Comparison of ENCODE assay signal across 3 cellular contexts in the genomic region with DNA sequence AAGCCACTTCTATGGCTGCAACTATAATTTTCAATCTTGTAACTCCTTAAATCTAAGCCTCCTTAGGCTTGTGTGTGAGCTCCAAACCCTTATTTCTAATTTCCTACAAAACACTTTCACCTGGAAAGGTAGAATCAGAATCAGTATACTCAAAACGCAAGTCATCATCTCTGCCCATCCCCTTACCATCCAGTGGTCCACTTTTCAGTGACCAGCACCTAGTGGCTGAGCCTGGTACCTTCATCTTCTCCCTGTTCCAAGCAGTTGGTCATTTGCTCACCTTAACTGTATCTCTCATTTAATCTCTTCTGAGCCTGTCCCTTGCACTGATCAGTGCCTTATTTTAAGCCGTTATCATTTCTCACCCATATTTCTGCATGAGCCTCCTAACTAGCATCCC.
TF ChIP-seq lines count a peak whose summit lies in the region.

No MANE protein-coding gene starts in this region.

TF ChIP-seq in SK-N-SH, 30 proteins besides CTCF, POLR2A, EP300 and RAD21:
- TF ChIP-seq JUND (IDR thresholded peaks at IDR 0.05) (no peak), RXRA (IDR thresholded peaks at IDR 0.05; ENCODE audit: borderline replicate concordance, low read depth) (no peak), CHD2 (IDR thresholded peaks at IDR 0.05; ENCODE audit: low read length, partially characterized antibody) (no peak), RFX5 (IDR thresholded peaks at IDR 0.05; ENCODE audit: low read length) (no peak), FOXM1 (IDR thresholded peaks at IDR 0.05; ENCODE audit: low read depth) (no peak), SMC3 (IDR thresholded peaks at IDR 0.05; ENCODE audit: low read depth, low read length) (no peak), TCF12 (IDR thresholded peaks at IDR 0.05) (no peak), NFIC (IDR thresholded peaks at IDR 0.05; ENCODE audit: borderline replicate concordance) (no peak), GATA2 (CRISPR knock-in tag; IDR thresholded peaks at IDR 0.05) (no peak), POLR2AphosphoS5 (IDR thresholded peaks at IDR 0.05; ENCODE audit: low read depth, low read length) (no peak), TEAD4 (IDR thresholded peaks at IDR 0.05; ENCODE audit: borderline replicate concordance, insufficient read depth) (no peak)
- TF ChIP-seq, protein P1, sequence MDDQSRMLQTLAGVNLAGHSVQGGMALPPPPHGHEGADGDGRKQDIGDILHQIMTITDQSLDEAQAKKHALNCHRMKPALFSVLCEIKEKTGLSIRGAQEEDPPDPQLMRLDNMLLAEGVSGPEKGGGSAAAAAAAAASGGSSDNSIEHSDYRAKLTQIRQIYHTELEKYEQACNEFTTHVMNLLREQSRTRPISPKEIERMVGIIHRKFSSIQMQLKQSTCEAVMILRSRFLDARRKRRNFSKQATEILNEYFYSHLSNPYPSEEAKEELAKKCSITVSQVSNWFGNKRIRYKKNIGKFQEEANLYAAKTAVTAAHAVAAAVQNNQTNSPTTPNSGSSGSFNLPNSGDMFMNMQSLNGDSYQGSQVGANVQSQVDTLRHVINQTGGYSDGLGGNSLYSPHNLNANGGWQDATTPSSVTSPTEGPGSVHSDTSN (IDR thresholded peaks at IDR 0.05) = no peak
- TF ChIP-seq, protein P2, sequence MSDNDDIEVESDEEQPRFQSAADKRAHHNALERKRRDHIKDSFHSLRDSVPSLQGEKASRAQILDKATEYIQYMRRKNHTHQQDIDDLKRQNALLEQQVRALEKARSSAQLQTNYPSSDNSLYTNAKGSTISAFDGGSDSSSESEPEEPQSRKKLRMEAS (IDR thresholded peaks at IDR 0.05; ENCODE audit: low read depth) = no peak

TF ChIP-seq in SK-N-SH treated with all-trans-retinoic acid at 6 μM for 48 hours, 23 proteins besides CTCF, POLR2A, EP300 and RAD21:
- TF ChIP-seq ZNF565 (CRISPR knock-in tag; conservative IDR thresholded peaks at IDR 0.05; ENCODE audit: low read depth) (no peak), ESRRG (CRISPR knock-in tag; IDR thresholded peaks at IDR 0.05) (no peak), TCF4 (CRISPR knock-in tag; IDR thresholded peaks at IDR 0.05; ENCODE audit: borderline replicate concordance) (no peak), SNAI2 (CRISPR knock-in tag; IDR thresholded peaks at IDR 0.05) (no peak), BACH2 (CRISPR knock-in tag; IDR thresholded peaks at IDR 0.05; ENCODE audit: borderline replicate concordance) (no peak), OSR1 (CRISPR knock-in tag; IDR thresholded peaks at IDR 0.05) (no peak), ZNF8 (CRISPR knock-in tag; IDR thresholded peaks at IDR 0.05) (no peak), ZC3H10 (CRISPR knock-in tag; IDR thresholded peaks at IDR 0.05) (no peak), PPARA (CRISPR knock-in tag; IDR thresholded peaks at IDR 0.05; ENCODE audit: borderline replicate concordance) (no peak), CSDC2 (CRISPR knock-in tag; IDR thresholded peaks at IDR 0.05) (no peak), ZFP3 (CRISPR knock-in tag; IDR thresholded peaks at IDR 0.05) (no peak), ZFP30 (CRISPR knock-in tag; IDR thresholded peaks at IDR 0.05) (no peak), TOX (CRISPR knock-in tag; IDR thresholded peaks at IDR 0.05; ENCODE audit: borderline replicate concordance) (no peak), RARB (CRISPR knock-in tag; IDR thresholded peaks at IDR 0.05) (no peak), GLIS3 (CRISPR knock-in tag; IDR thresholded peaks at IDR 0.05) (no peak), ARNTL (CRISPR knock-in tag; IDR thresholded peaks at IDR 0.05; ENCODE audit: borderline replicate concordance, low read depth) (no peak)
- TF ChIP-seq, protein P3, sequence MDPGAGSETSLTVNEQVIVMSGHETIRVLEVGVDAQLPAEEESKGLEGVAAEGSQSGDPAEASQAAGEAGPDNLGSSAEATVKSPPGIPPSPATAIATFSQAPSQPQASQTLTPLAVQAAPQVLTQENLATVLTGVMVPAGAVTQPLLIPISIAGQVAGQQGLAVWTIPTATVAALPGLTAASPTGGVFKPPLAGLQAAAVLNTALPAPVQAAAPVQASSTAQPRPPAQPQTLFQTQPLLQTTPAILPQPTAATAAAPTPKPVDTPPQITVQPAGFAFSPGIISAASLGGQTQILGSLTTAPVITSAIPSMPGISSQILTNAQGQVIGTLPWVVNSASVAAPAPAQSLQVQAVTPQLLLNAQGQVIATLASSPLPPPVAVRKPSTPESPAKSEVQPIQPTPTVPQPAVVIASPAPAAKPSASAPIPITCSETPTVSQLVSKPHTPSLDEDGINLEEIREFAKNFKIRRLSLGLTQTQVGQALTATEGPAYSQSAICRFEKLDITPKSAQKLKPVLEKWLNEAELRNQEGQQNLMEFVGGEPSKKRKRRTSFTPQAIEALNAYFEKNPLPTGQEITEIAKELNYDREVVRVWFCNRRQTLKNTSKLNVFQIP (CRISPR knock-in tag; IDR thresholded peaks at IDR 0.05; ENCODE audit: borderline replicate concordance, low read depth) = no peak
- TF ChIP-seq, protein P4, sequence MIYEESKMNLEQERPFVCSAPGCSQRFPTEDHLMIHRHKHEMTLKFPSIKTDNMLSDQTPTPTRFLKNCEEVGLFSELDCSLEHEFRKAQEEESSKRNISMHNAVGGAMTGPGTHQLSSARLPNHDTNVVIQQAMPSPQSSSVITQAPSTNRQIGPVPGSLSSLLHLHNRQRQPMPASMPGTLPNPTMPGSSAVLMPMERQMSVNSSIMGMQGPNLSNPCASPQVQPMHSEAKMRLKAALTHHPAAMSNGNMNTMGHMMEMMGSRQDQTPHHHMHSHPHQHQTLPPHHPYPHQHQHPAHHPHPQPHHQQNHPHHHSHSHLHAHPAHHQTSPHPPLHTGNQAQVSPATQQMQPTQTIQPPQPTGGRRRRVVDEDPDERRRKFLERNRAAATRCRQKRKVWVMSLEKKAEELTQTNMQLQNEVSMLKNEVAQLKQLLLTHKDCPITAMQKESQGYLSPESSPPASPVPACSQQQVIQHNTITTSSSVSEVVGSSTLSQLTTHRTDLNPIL (CRISPR knock-in tag; IDR thresholded peaks at IDR 0.05; ENCODE audit: low read depth) = no peak
- TF ChIP-seq, protein P5, sequence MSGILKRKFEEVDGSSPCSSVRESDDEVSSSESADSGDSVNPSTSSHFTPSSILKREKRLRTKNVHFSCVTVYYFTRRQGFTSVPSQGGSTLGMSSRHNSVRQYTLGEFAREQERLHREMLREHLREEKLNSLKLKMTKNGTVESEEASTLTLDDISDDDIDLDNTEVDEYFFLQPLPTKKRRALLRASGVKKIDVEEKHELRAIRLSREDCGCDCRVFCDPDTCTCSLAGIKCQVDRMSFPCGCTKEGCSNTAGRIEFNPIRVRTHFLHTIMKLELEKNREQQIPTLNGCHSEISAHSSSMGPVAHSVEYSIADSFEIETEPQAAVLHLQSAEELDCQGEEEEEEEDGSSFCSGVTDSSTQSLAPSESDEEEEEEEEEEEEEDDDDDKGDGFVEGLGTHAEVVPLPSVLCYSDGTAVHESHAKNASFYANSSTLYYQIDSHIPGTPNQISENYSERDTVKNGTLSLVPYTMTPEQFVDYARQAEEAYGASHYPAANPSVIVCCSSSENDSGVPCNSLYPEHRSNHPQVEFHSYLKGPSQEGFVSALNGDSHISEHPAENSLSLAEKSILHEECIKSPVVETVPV (CRISPR knock-in tag; IDR thresholded peaks at IDR 0.05) = no peak
- TF ChIP-seq, protein P6, sequence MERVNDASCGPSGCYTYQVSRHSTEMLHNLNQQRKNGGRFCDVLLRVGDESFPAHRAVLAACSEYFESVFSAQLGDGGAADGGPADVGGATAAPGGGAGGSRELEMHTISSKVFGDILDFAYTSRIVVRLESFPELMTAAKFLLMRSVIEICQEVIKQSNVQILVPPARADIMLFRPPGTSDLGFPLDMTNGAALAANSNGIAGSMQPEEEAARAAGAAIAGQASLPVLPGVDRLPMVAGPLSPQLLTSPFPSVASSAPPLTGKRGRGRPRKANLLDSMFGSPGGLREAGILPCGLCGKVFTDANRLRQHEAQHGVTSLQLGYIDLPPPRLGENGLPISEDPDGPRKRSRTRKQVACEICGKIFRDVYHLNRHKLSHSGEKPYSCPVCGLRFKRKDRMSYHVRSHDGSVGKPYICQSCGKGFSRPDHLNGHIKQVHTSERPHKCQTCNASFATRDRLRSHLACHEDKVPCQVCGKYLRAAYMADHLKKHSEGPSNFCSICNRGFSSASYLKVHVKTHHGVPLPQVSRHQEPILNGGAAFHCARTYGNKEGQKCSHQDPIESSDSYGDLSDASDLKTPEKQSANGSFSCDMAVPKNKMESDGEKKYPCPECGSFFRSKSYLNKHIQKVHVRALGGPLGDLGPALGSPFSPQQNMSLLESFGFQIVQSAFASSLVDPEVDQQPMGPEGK (CRISPR knock-in tag; IDR thresholded peaks at IDR 0.05; ENCODE audit: borderline replicate concordance) = no peak

TF ChIP-seq in WTC11, 78 proteins besides CTCF, POLR2A, EP300 and RAD21:
- TF ChIP-seq, protein P7, sequence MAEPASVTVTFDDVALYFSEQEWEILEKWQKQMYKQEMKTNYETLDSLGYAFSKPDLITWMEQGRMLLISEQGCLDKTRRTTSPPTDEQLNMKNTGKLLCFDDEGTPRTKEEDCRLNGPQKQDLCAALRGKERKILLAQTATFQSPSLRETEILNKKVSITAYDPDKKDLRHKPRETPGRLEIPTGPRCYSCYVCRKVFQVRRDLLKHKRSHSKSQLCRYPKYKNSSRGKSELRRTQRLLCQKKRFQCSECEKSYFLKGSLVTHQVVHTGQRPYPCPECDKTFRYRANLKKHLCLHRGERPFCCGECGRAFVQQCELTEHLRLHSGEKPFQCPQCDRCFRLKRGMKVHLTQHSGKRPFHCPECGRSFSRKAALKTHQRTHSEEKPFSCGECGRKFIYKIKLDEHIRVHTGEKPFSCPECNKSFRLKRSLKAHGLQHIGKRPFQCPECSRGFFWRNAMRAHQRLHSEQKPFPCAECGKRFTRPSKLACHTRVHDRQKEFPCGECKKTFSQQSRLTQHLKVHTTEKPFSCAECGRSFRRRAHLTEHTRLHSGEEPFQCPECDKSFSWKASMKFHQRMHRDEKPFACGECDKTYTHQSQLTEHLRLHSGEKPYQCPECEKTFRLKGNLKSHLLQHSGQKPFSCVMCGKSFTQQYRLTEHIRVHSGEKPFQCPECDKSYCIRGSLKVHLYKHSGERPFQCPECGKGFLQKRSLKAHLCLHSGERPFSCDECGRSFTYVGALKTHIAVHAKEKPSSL (CRISPR knock-in tag; conservative IDR thresholded peaks at IDR 0.05) = no peak
- no peak for TF ChIP-seq FOXK1 (CRISPR knock-in tag; IDR thresholded peaks at IDR 0.05)
- TF ChIP-seq ETV6 (CRISPR knock-in tag; IDR thresholded peaks at IDR 0.05) = no peak
- TF ChIP-seq FOXP1 (CRISPR knock-in tag; IDR thresholded peaks at IDR 0.05; ENCODE audit: borderline replicate concordance) = no peak
- no peak for TF ChIP-seq NFYB (CRISPR knock-in tag; conservative IDR thresholded peaks at IDR 0.05; ENCODE audit: low read depth)
- TF ChIP-seq, protein P2 (CRISPR knock-in tag; IDR thresholded peaks at IDR 0.05) = no peak
- TF ChIP-seq, protein P8, sequence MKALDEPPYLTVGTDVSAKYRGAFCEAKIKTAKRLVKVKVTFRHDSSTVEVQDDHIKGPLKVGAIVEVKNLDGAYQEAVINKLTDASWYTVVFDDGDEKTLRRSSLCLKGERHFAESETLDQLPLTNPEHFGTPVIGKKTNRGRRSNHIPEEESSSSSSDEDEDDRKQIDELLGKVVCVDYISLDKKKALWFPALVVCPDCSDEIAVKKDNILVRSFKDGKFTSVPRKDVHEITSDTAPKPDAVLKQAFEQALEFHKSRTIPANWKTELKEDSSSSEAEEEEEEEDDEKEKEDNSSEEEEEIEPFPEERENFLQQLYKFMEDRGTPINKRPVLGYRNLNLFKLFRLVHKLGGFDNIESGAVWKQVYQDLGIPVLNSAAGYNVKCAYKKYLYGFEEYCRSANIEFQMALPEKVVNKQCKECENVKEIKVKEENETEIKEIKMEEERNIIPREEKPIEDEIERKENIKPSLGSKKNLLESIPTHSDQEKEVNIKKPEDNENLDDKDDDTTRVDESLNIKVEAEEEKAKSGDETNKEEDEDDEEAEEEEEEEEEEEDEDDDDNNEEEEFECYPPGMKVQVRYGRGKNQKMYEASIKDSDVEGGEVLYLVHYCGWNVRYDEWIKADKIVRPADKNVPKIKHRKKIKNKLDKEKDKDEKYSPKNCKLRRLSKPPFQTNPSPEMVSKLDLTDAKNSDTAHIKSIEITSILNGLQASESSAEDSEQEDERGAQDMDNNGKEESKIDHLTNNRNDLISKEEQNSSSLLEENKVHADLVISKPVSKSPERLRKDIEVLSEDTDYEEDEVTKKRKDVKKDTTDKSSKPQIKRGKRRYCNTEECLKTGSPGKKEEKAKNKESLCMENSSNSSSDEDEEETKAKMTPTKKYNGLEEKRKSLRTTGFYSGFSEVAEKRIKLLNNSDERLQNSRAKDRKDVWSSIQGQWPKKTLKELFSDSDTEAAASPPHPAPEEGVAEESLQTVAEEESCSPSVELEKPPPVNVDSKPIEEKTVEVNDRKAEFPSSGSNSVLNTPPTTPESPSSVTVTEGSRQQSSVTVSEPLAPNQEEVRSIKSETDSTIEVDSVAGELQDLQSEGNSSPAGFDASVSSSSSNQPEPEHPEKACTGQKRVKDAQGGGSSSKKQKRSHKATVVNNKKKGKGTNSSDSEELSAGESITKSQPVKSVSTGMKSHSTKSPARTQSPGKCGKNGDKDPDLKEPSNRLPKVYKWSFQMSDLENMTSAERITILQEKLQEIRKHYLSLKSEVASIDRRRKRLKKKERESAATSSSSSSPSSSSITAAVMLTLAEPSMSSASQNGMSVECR (CRISPR knock-in tag; IDR thresholded peaks at IDR 0.05; ENCODE audit: borderline replicate concordance) = no peak
- TF ChIP-seq, protein P9, sequence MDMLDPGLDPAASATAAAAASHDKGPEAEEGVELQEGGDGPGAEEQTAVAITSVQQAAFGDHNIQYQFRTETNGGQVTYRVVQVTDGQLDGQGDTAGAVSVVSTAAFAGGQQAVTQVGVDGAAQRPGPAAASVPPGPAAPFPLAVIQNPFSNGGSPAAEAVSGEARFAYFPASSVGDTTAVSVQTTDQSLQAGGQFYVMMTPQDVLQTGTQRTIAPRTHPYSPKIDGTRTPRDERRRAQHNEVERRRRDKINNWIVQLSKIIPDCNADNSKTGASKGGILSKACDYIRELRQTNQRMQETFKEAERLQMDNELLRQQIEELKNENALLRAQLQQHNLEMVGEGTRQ (CRISPR knock-in tag; IDR thresholded peaks at IDR 0.05) = no peak
- TF ChIP-seq EMX1 (CRISPR knock-in tag; IDR thresholded peaks at IDR 0.05) = no peak
- TF ChIP-seq ZNF317 (CRISPR knock-in tag; IDR thresholded peaks at IDR 0.05; ENCODE audit: borderline replicate concordance, low read depth) = no peak
- TF ChIP-seq, protein P10, sequence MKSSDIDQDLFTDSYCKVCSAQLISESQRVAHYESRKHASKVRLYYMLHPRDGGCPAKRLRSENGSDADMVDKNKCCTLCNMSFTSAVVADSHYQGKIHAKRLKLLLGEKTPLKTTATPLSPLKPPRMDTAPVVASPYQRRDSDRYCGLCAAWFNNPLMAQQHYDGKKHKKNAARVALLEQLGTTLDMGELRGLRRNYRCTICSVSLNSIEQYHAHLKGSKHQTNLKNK (CRISPR knock-in tag; IDR thresholded peaks at IDR 0.05) = no peak
- no peak for TF ChIP-seq FOXJ3 (CRISPR knock-in tag; IDR thresholded peaks at IDR 0.05; ENCODE audit: borderline replicate concordance)
- TF ChIP-seq NR2C2 (CRISPR knock-in tag; IDR thresholded peaks at IDR 0.05) = no peak
- no peak for TF ChIP-seq GTF2I (CRISPR knock-in tag; conservative IDR thresholded peaks at IDR 0.05)
- TF ChIP-seq RORB (CRISPR knock-in tag; IDR thresholded peaks at IDR 0.05) = no peak
- no peak for TF ChIP-seq PRRX2 (CRISPR knock-in tag; IDR thresholded peaks at IDR 0.05)
